Comparison of ENCODE assay signal across 13 cellular contexts in genomic region chr4:125639182-125639621, GRCh38.
DNase-seq lines count a peak whose midpoint lies in the region; ATAC-seq, FAIRE-seq and TF ChIP-seq lines count a peak whose summit lies in the region.
"Had no signal": no experiment of that assay in that cellular context is flagged by ENCODE, and none has a peak within 500 bp of the region (broad histone marks: within the 10 kb centered on the region; RNA-seq: fewer than 3 reads in every experiment).

No MANE protein-coding gene starts in this region.

- intact Hi-C loops in heart left ventricle (cut with DNase I): loop anchor here in 1 of 10 donors (10.0 kb wide), 1 partner anchor 96 kb away; no protein-coding TSS in a partner anchor

- peak; percentile 58 to 90 (median 69) for ATAC-seq in heart left ventricle
- ATAC-seq in GM19023 (IDR thresholded peaks at IDR 0.05; ENCODE audit: unreplicated experiment): no peak
- ATAC-seq in GM19467 (IDR thresholded peaks at IDR 0.05; ENCODE audit: unreplicated experiment): no peak
- no peak for ATAC-seq in HG03135 (IDR thresholded peaks at IDR 0.05; ENCODE audit: unreplicated experiment)
- ATAC-seq: natural killer cell had no signal

- no peaks in the 10 kb centered on the region for H3K27me3 ChIP-seq in heart left ventricle
- H3K27me3 ChIP-seq: Peyer's patch, stomach had no signal

- DNase-seq in AG20443 (ENCODE audit: low spot score) (peak; percentile 49), RPMI7951 (ENCODE audit: low read depth) (peak; percentile 1), heart left ventricle (peak in 3 of 5 donors; percentile 22 to 43 (median 36)), myocyte (ENCODE audit: low read depth) (peak; percentile 58), D721Med (ENCODE audit: insufficient read length, low spot score) (no peak)
- DNase-seq: natural killer cell; Peyer's patch; stimulated activated CD4-positive, alpha-beta T cell treated with anti-CD3 and anti-CD28 coated beads, Interleukin-2, amount 100 ng/mL, for 48 hours; stomach had no signal

- 21 to 29% (median 26%) methylated on average over 6 of the region's 6 CpGs for WGBS in heart left ventricle, 4 donors

- peaks cover 0 to 13% (median 0%) of the 10 kb centered on the region in 12 donors for H3K4me1 ChIP-seq in heart left ventricle
- H3K4me1 ChIP-seq: Peyer's patch had no signal

- no peaks in the 10 kb centered on the region for H3K9me3 ChIP-seq in heart left ventricle
- H3K9me3 ChIP-seq: Peyer's patch, stomach had no signal

- no peaks in the 10 kb centered on the region for H3K36me3 ChIP-seq in heart left ventricle
- H3K36me3 ChIP-seq: Peyer's patch, stomach had no signal

- H3K4me3 ChIP-seq in heart left ventricle: no peak overlapping the region
- H3K4me3 ChIP-seq: Peyer's patch, stomach had no signal

- no peak for TF ChIP-seq POLR2A in heart left ventricle (IDR thresholded peaks at IDR 0.05)

- no peak for TF ChIP-seq CTCF in heart left ventricle (IDR thresholded peaks at IDR 0.05)
- no peak for TF ChIP-seq CTCF in D721Med (IDR thresholded peaks at IDR 0.05; ENCODE audit: insufficient read depth, missing control alignments)

- no peak for FAIRE-seq in D721Med (lab: Jason Lieb, UNC)

- no peak overlapping the region for H3K27ac ChIP-seq in heart left ventricle
- H3K27ac ChIP-seq: KMS-11, Peyer's patch, stomach had no signal

Comparison
In these comparisons a context has a peak if more than half of its experiments do, and no peak if none do; other contexts are left out.
1. ATAC-seq: peak in heart left ventricle (4 of 4); none in GM19023 (single experiment), GM19467 (single experiment) and HG03135 (single experiment).